In genomic region chr17:38465420-38466345, GRCh38 we compare ENCODE assay signal across 1 cellular context.
A peak's percentile ranks its signal among the peaks of the same experiment; 100 is the strongest.
TF ChIP-seq lines count a peak whose summit lies in the region.

No MANE protein-coding gene starts in this region.

TF ChIP-seq in IMR-90, 13 proteins besides CTCF, POLR2A, EP300 and RAD21:
- no peak for TF ChIP-seq MAZ (IDR thresholded peaks at IDR 0.05; ENCODE audit: borderline replicate concordance, low read depth, low read length)
- TF ChIP-seq FOS (IDR thresholded peaks at IDR 0.05; ENCODE audit: low read depth, low read length) = 0 out of 2 replicates have a peak, but pooled peaks have one; percentile 21
- TF ChIP-seq SMC3 (IDR thresholded peaks at IDR 0.05; ENCODE audit: low read depth, low read length) = peak; percentile 5; the same call in 1 of the 2 replicates
TF ChIP-seq in IMR-90: peak in this region for 2.
